In genomic region chr1:228144213-228145049, GRCh38 we compare ENCODE assay signal across 1 cellular context.
TF ChIP-seq lines count a peak whose summit lies in the region.

No MANE protein-coding gene starts in this region.

TF ChIP-seq in SK-N-SH treated with all-trans-retinoic acid at 6 μM for 48 hours, 23 proteins besides CTCF, POLR2A, EP300 and RAD21 (continued from another document):
- TF ChIP-seq CSRNP3 (CRISPR knock-in tag; IDR thresholded peaks at IDR 0.05) (no peak), PATZ1 (CRISPR knock-in tag; IDR thresholded peaks at IDR 0.05; ENCODE audit: borderline replicate concordance) (no peak), ZFP30 (CRISPR knock-in tag; IDR thresholded peaks at IDR 0.05) (no peak), PPARA (CRISPR knock-in tag; IDR thresholded peaks at IDR 0.05; ENCODE audit: borderline replicate concordance) (no peak), ZFP3 (CRISPR knock-in tag; IDR thresholded peaks at IDR 0.05) (no peak), TCF4 (CRISPR knock-in tag; IDR thresholded peaks at IDR 0.05; ENCODE audit: borderline replicate concordance) (no peak), CREB5 (CRISPR knock-in tag; IDR thresholded peaks at IDR 0.05; ENCODE audit: low read depth) (no peak), ARNTL (CRISPR knock-in tag; IDR thresholded peaks at IDR 0.05; ENCODE audit: borderline replicate concordance, low read depth) (no peak), BACH2 (CRISPR knock-in tag; IDR thresholded peaks at IDR 0.05; ENCODE audit: borderline replicate concordance) (no peak), ZNF70 (CRISPR knock-in tag; IDR thresholded peaks at IDR 0.05) (no peak), ZC3H10 (CRISPR knock-in tag; IDR thresholded peaks at IDR 0.05) (no peak), POU6F1 (CRISPR knock-in tag; IDR thresholded peaks at IDR 0.05; ENCODE audit: borderline replicate concordance, low read depth) (no peak), ESRRG (CRISPR knock-in tag; IDR thresholded peaks at IDR 0.05) (no peak), ISL1 (CRISPR knock-in tag; IDR thresholded peaks at IDR 0.05) (no peak), ZNF565 (CRISPR knock-in tag; conservative IDR thresholded peaks at IDR 0.05; ENCODE audit: low read depth) (no peak)
